ENCODE assay signal across 27 cellular contexts in the genomic region with DNA sequence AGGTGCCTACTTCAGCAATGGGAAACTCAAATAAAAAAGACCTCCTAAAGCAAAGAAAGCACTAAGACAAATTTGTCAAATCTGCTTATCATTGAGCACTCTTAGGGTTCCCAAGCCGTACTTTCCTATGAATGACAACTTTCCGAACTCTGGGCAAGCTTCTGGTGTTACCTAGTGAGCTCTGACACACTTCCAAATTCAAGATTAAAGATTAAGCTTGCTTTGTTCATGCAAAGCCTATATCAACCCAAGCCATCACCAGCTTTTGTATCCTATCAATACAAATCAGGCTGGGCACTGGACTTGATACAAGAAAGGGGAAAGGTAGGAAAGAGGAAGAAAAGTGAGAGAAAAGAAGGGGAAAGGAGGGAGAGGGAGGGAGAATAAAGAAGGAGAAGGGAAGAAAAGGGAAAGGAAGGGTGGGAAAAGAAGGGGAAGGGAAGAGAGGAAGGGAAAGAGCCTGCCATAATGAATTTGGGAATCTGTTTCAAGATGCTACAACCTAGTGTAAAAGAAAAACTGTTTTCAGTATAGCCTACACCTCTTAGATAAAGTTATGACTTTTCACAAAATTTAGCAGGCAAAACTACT.
"Had no signal": no experiment of that assay in that cellular context is flagged by ENCODE, and none has a peak within 500 bp of the region (broad histone marks: within the 10 kb centered on the region; RNA-seq: fewer than 3 reads in every experiment).

No MANE protein-coding gene starts in this region.

- DNase-seq: colonic mucosa; effector CD8-positive, alpha-beta T cell; endodermal cell; foreskin keratinocyte; heart left ventricle; kidney; left lung; mesenchymal stem cell; mucosa of descending colon; naive B cell; nephron progenitor cell; nucleus accumbens; sigmoid colon; stimulated activated CD4-positive, alpha-beta T cell treated with anti-CD3 and anti-CD28 coated beads, Interleukin-4, amount 100 ng/mL, for 4 hours; stimulated activated naive B cell treated with anti-CD40 and anti-IgM and Interleukin-4, amounts not matched to agents 10 μg/mL and 1 μg/mL and 100 μg/mL, for 72 hours; upper lobe of left lung had no signal

- H3K9me3 ChIP-seq: colonic mucosa, gastroesophageal sphincter, heart left ventricle, left lung, mucosa of descending colon, prostate gland, right atrium auricular region, sigmoid colon, thoracic aorta, tibial nerve, upper lobe of left lung had no signal

- H3K27me3 ChIP-seq: colonic mucosa, foreskin keratinocyte, gastroesophageal sphincter, heart left ventricle, hepatocyte, left lung, right atrium auricular region, sigmoid colon, tibial nerve, upper lobe of left lung had no signal

- H3K4me3 ChIP-seq: colonic mucosa, gastroesophageal sphincter, heart left ventricle, hepatocyte, left lung, mucosa of descending colon, prostate gland, right atrium auricular region, sigmoid colon, thoracic aorta, tibial nerve, upper lobe of left lung had no signal

- H3K27ac ChIP-seq: colonic mucosa, epithelial cell of prostate, foreskin keratinocyte, gastroesophageal sphincter, heart left ventricle, hepatocyte, left lung, prostate gland, right atrium auricular region, sigmoid colon, thoracic aorta, tibial nerve, upper lobe of left lung had no signal

- H3K4me1 ChIP-seq: colonic mucosa, foreskin keratinocyte, gastroesophageal sphincter, heart left ventricle, left lung, prostate gland, right atrium auricular region, sigmoid colon, tibial nerve, upper lobe of left lung had no signal

- ATAC-seq: esophagus mucosa; foreskin keratinocyte; gastroesophageal sphincter; heart left ventricle; left lung; mucosa of descending colon; stimulated activated naive B cell treated with anti-CD40 and anti-IgM and Interleukin-4, amounts not matched to agents 10 μg/mL and 1 μg/mL and 100 μg/mL, for 72 hours had no signal

- H3K4me3 Mint-ChIP-seq: dendritic cell treated with granulocyte-macrophage colony-stimulating factor and Interleukin-4, amounts not matched to agents 40 ng/mL and 50 ng/mL, for 4 days; endodermal cell; mesothelial cell of epicardium; naive B cell; nephron progenitor cell; stimulated activated naive B cell treated with anti-CD40 and anti-IgM and Interleukin-4, amounts not matched to agents 10 μg/mL and 1 μg/mL and 100 μg/mL, for 72 hours; stimulated activated naive CD8-positive, alpha-beta T cell treated with anti-CD3 and anti-CD28 coated beads, Interleukin-15, Interleukin-2, amounts not matched to agents 100 ng/mL and 50 ng/mL, for 24 hours had no signal

- H3K9me3 Mint-ChIP-seq: dendritic cell treated with granulocyte-macrophage colony-stimulating factor and Interleukin-4, amounts not matched to agents 40 ng/mL and 50 ng/mL, for 4 days; endodermal cell; mesothelial cell of epicardium; naive B cell; nephron progenitor cell; stimulated activated naive B cell treated with anti-CD40 and anti-IgM and Interleukin-4, amounts not matched to agents 10 μg/mL and 1 μg/mL and 100 μg/mL, for 72 hours; stimulated activated naive CD8-positive, alpha-beta T cell treated with anti-CD3 and anti-CD28 coated beads, Interleukin-15, Interleukin-2, amounts not matched to agents 100 ng/mL and 50 ng/mL, for 24 hours had no signal

- H3K27me3 Mint-ChIP-seq: dendritic cell treated with granulocyte-macrophage colony-stimulating factor and Interleukin-4, amounts not matched to agents 40 ng/mL and 50 ng/mL, for 4 days; naive B cell; stimulated activated naive B cell treated with anti-CD40 and anti-IgM and Interleukin-4, amounts not matched to agents 10 μg/mL and 1 μg/mL and 100 μg/mL, for 72 hours; stimulated activated naive CD8-positive, alpha-beta T cell treated with anti-CD3 and anti-CD28 coated beads, Interleukin-15, Interleukin-2, amounts not matched to agents 100 ng/mL and 50 ng/mL, for 24 hours had no signal

- H3K27ac Mint-ChIP-seq: dendritic cell treated with granulocyte-macrophage colony-stimulating factor and Interleukin-4, amounts not matched to agents 40 ng/mL and 50 ng/mL, for 4 days; endodermal cell; mesothelial cell of epicardium; nephron progenitor cell; stimulated activated naive B cell treated with anti-CD40 and anti-IgM and Interleukin-4, amounts not matched to agents 10 μg/mL and 1 μg/mL and 100 μg/mL, for 72 hours; stimulated activated naive CD8-positive, alpha-beta T cell treated with anti-CD3 and anti-CD28 coated beads, Interleukin-15, Interleukin-2, amounts not matched to agents 100 ng/mL and 50 ng/mL, for 24 hours had no signal

- H3K4me1 Mint-ChIP-seq: endodermal cell, mesothelial cell of epicardium, nephron progenitor cell had no signal
